Comparison of ENCODE assay signal across 19 cellular contexts in the genomic region with DNA sequence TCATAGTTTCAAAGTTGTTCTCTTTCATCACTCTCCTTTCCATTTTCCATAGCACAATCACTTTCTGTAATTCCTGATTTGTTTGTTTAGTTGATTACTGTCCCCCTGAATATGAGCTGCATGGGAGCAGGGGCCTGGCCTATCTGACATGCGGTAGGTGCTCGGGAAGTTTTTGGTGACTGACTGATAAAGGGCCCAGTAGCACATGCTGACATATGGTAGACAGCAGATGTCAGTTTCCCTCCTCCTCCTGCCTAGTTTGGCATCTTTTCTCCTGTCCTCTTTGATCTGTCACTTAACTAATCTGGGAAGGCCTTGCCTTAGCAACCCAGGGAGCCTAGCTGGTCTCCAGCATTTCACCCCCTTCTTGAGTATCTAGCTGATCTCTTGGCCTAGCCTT. TPM values are rescaled to one million over a fixed set of nuclear protein-coding genes. Genes with fewer than 3 reads are reported as not detected.
DNase-seq lines count a peak whose midpoint lies in the region; TF ChIP-seq lines count a peak whose summit lies in the region.
"Had no signal": no experiment of that assay in that cellular context is flagged by ENCODE, and none has a peak within 500 bp of the region (broad histone marks: within the 10 kb centered on the region; RNA-seq: fewer than 3 reads in every experiment).

No MANE protein-coding gene starts in this region.

- H3K27me3 ChIP-seq in neural progenitor cell = no peaks in the 10 kb centered on the region
- H3K27me3 ChIP-seq: BE2C had no signal

- H4K20me1 ChIP-seq in neural progenitor cell (ENCODE audit: low read depth) = no peaks in the 10 kb centered on the region

- H3K9ac ChIP-seq in neural progenitor cell = no peak overlapping the region

- no peak overlapping the region for H3K27ac ChIP-seq in HEK293 (ENCODE audit: extremely low read depth, low read depth, low read length)
- no peak overlapping the region for H3K27ac ChIP-seq in neural progenitor cell
- H3K27ac ChIP-seq: HL-60 had no signal

- peaks cover 6% of the 10 kb centered on the region for H3K9me3 Mint-ChIP-seq in neural progenitor cell
- H3K9me3 Mint-ChIP-seq: H9, IgD-negative memory B cell had no signal

- H2AFZ ChIP-seq in neural progenitor cell (replicated peaks) = no peak overlapping the region

- peaks cover 6% of the 10 kb centered on the region for H3K27me3 Mint-ChIP-seq in neural progenitor cell (ENCODE audit: insufficient read depth, low read depth)
- H3K27me3 Mint-ChIP-seq: CD4-positive, CD25-positive, alpha-beta regulatory T cell; IgD-negative memory B cell had no signal

- CTCF ChIA-PET in HEK293 (lab: Yijun Ruan, JAX) = interaction anchor here (0.7 kb wide), 1 partner anchor 47 kb away, joined by 3 read pairs; no protein-coding TSS in a partner anchor

- POLR2A ChIA-PET in HEK293 (lab: Yijun Ruan, JAX) = no interaction called here

- no peaks in the 10 kb centered on the region for H3K9me3 ChIP-seq in HEK293 (ENCODE audit: control insufficient read depth, insufficient read depth, low read depth, low read length)
- H3K9me3 ChIP-seq in neural progenitor cell (ENCODE audit: low read depth) = no peaks in the 10 kb centered on the region
- H3K9me3 ChIP-seq: BE2C had no signal

- TF ChIP-seq CTCF in HEK293 (tag by site-specific recombination; IDR thresholded peaks at IDR 0.05) (no peak), neural progenitor cell (IDR thresholded peaks at IDR 0.05) (no peak)

- no peaks in the 10 kb centered on the region for H3F3A ChIP-seq in neural progenitor cell (ENCODE audit: low read depth)

- DNase-seq in G401 (ENCODE audit: low spot score) = peak; percentile 84
- peak; percentile 82 for DNase-seq in cerebellar cortex (ENCODE audit: low spot score)
- no peak for DNase-seq in neural progenitor cell (ENCODE audit: low spot score)
- no peak for DNase-seq in activated gamma-delta T cell treated with Interleukin-2 at 50 U/mL for 16 hours
- DNase-seq in NOMO-1 treated with dmso at 0.1 percent for 144 hours (lab: John Stamatoyannopoulos, UW; ENCODE audit: unreplicated experiment) = no peak
- DNase-seq: ACHN; BE2C; CD4-positive, CD25-positive, alpha-beta regulatory T cell; CD8-positive, alpha-beta memory T cell; COR-L47; DMS153; DMS79; GF-D8; GOT3; H9; KG1 had no signal

- H3K4me2 ChIP-seq in neural progenitor cell = no peak overlapping the region

- H3K36me3 Mint-ChIP-seq in neural progenitor cell = peaks cover 26% of the 10 kb centered on the region

- peak overlapping the region; percentile 7 for H3K27ac Mint-ChIP-seq in neural progenitor cell
- H3K27ac Mint-ChIP-seq: CD4-positive, CD25-positive, alpha-beta regulatory T cell; CD8-positive, alpha-beta memory T cell; IgD-negative memory B cell had no signal

- H3K4me3 Mint-ChIP-seq in neural progenitor cell = no peak overlapping the region
- H3K4me3 Mint-ChIP-seq: CD4-positive, CD25-positive, alpha-beta regulatory T cell; CD8-positive, alpha-beta memory T cell; H9; IgD-negative memory B cell had no signal

- H3K79me2 ChIP-seq in neural progenitor cell (ENCODE audit: low read depth) = no peaks in the 10 kb centered on the region

- no peaks in the 10 kb centered on the region for H3K4me1 ChIP-seq in HEK293 (ENCODE audit: control insufficient read depth, insufficient read depth, low read length)
- H3K4me1 ChIP-seq in neural progenitor cell = no peaks in the 10 kb centered on the region
- H3K4me1 ChIP-seq: BE2C had no signal

- no peaks in the 10 kb centered on the region for H3K4me1 Mint-ChIP-seq in neural progenitor cell
- H3K4me1 Mint-ChIP-seq: H9 had no signal

- H3K36me3 ChIP-seq in HEK293 (ENCODE audit: control insufficient read depth in 2 of 2, insufficient read depth in 1 of 2, low read length in 2 of 2) = no peaks in the 10 kb centered on the region
- H3K36me3 ChIP-seq in neural progenitor cell = no peaks in the 10 kb centered on the region
- H3K36me3 ChIP-seq: BE2C had no signal

- in situ Hi-C loops in G401 (cut with HindIII; ENCODE audit: low sequenced_read_pairs) = no loop called here

- H3K4me3 ChIP-seq in HEK293 (ENCODE audit: low read depth, low read length) (no peak overlapping the region), neural progenitor cell (no peak overlapping the region)

TF ChIP-seq in HEK293, 187 proteins besides CTCF, POLR2A, EP300 and RAD21:
- TF ChIP-seq PRDM1 (tag by site-specific recombination; IDR thresholded peaks at IDR 0.05) (0 out of 2 replicates have a peak, but pooled peaks have one; percentile 12), ZNF707 (tag by site-specific recombination; IDR thresholded peaks at IDR 0.05) (no peak)

RNA-seq across cellular contexts. Expression of a gene that starts 14.4 kb away (rescaled TPM):
- total RNA-seq in G401 (2014; rRNA removed; shearing (Covaris generic)) = 5.6 and 9.5 TPM in 2 replicates
- 28.8 and 46.5 TPM in 2 replicates for total RNA-seq in neural progenitor cell (ENCODE audit: low replicate concordance)

RNA-seq across cellular contexts. Expression of a gene that starts 25.5 kb away (rescaled TPM):
- 55.6 and 59.3 TPM in 2 replicates for total RNA-seq in G401 (2014; rRNA removed; shearing (Covaris generic))
- 16.0 and 44.3 TPM in 2 replicates for total RNA-seq in neural progenitor cell (ENCODE audit: low replicate concordance)

Comparison
In these comparisons a context has a peak if more than half of its experiments do, and no peak if none do; other contexts are left out.
1. DNase-seq: peak in G401 (single experiment) and cerebellar cortex (single experiment); none in neural progenitor cell (single experiment), activated gamma-delta T cell treated with Interleukin-2 at 50 U/mL for 16 hours (single experiment) and NOMO-1 treated with dmso at 0.1 percent for 144 hours (single experiment).